ENCODE assay signal across 31 cellular contexts in genomic region chr11:100991541-100991940, GRCh38.
DNase-seq lines count a peak whose midpoint lies in the region; ATAC-seq and TF ChIP-seq lines count a peak whose summit lies in the region.
"Had no signal": no experiment of that assay in that cellular context is flagged by ENCODE, and none has a peak within 500 bp of the region (broad histone marks: within the 10 kb centered on the region; RNA-seq: fewer than 3 reads in every experiment).

No MANE protein-coding gene starts in this region.

- H3K27me3 ChIP-seq in sigmoid colon, result no peaks in the 10 kb centered on the region
- H3K27me3 ChIP-seq: BE2C, brain microvascular endothelial cell, heart left ventricle, suprapubic skin had no signal

- no peak for TF ChIP-seq EP300 in sigmoid colon (IDR thresholded peaks at IDR 0.05)

- no peaks in the 10 kb centered on the region for H3K4me1 Mint-ChIP-seq in activated T-helper 17 cell treated with anti-CD3 and anti-CD28 coated beads, Interleukin-2, amount 50 U/mL, for 72 hours
- H3K4me1 Mint-ChIP-seq: activated CD4-positive, alpha-beta memory T cell treated with anti-CD3 and anti-CD28 coated beads, Interleukin-2, amount 10 ng/mL, durations not matched to agents 7 days and 5 days; H9; T-helper 17 cell had no signal

- H3K27me3 Mint-ChIP-seq in activated T-helper 17 cell treated with anti-CD3 and anti-CD28 coated beads, Interleukin-2, amount 50 U/mL, for 72 hours, result no peaks in the 10 kb centered on the region
- H3K27me3 Mint-ChIP-seq: activated CD4-positive, alpha-beta memory T cell treated with anti-CD3 and anti-CD28 coated beads, Interleukin-2, amount 10 ng/mL, durations not matched to agents 7 days and 5 days; natural killer cell treated with Interleukin-12 subunit alpha and Interleukin-12 subunit beta and Interleukin-15 and Interleukin-18, amount 100 ng/mL, for 72 hours; T-helper 17 cell had no signal

- H3K36me3 ChIP-seq in sigmoid colon, result no peaks in the 10 kb centered on the region
- H3K36me3 ChIP-seq: BE2C, brain microvascular endothelial cell, lower lobe of right lung had no signal

- ATAC-seq in activated T-helper 17 cell treated with anti-CD3 and anti-CD28 coated beads, Interleukin-2, amount 50 U/mL, for 72 hours (replicated peaks), result no peak
- ATAC-seq: A549; heart left ventricle; HepG2; lower lobe of right lung; natural killer cell treated with Interleukin-12 subunit alpha and Interleukin-12 subunit beta and Interleukin-15 and Interleukin-18, amount 100 ng/mL, for 72 hours; Panc1; T-helper 17 cell had no signal

- no peaks in the 10 kb centered on the region for H3K9me3 Mint-ChIP-seq in activated T-helper 17 cell treated with anti-CD3 and anti-CD28 coated beads, Interleukin-2, amount 50 U/mL, for 72 hours
- H3K9me3 Mint-ChIP-seq: H9; natural killer cell treated with Interleukin-12 subunit alpha and Interleukin-12 subunit beta and Interleukin-15 and Interleukin-18, amount 100 ng/mL, for 72 hours had no signal

- peak; percentile 42 for DNase-seq in AG10803 (ENCODE audit: low read depth)
- DNase-seq in MV-4-11 (lab: John Stamatoyannopoulos, UW), result peak; percentile 3
- DNase-seq in epithelial cell of esophagus (ENCODE audit: low read depth), result peak; percentile 73
- peak; percentile 28 for DNase-seq in non-pigmented ciliary epithelial cell (ENCODE audit: low read depth)
- DNase-seq in middle frontal gyrus (ENCODE audit: extremely low spot score, low spot score), result no peak
- DNase-seq in stimulated activated CD4-positive, alpha-beta T cell treated with anti-CD3 and anti-CD28 coated beads, Interleukin-2, amount 100 ng/mL, for 24 hours, result no peak
- DNase-seq in sigmoid colon, result no peak
- DNase-seq: activated CD4-positive, alpha-beta memory T cell treated with anti-CD3 and anti-CD28 coated beads, Interleukin-2, amount 10 ng/mL, durations not matched to agents 7 days and 5 days; activated CD8-positive, alpha-beta memory T cell treated with anti-CD3 and anti-CD28 coated beads, Interleukin-2, amount 50 U/mL, for 4 hours; activated naive CD4-positive, alpha-beta T cell treated with Interleukin-2 at 50 U/mL for 16 hours; BE2C; brain microvascular endothelial cell; effector CD8-positive, alpha-beta T cell; erythroblast; foreskin fibroblast; H9; heart left ventricle; Kasumi-1; lower lobe of right lung; NCI-H146; NCI-H748 treated with DMSO at 0.1 percent for 48 hours; Right ventricle myocardium superior; stimulated activated naive CD4-positive, alpha-beta T cell treated with Interleukin-2 at 50 U/mL for 16 hours; T-helper 17 cell had no signal

- H3K4me3 ChIP-seq in AG10803 (ENCODE audit: low read length) (no peak overlapping the region), epithelial cell of esophagus (ENCODE audit: low read length) (no peak overlapping the region), sigmoid colon (no peak overlapping the region)
- H3K4me3 ChIP-seq: A549, coronary artery, heart left ventricle, lower lobe of right lung, suprapubic skin had no signal

- WGBS in sigmoid colon, 2 donors, result 62 to 70% methylated on average over 2 of the region's 2 CpGs

- no peak for TF ChIP-seq CTCF in AG10803 (conservative IDR thresholded peaks at IDR 0.05; ENCODE audit: low read length)
- no peak for TF ChIP-seq CTCF in epithelial cell of esophagus (IDR thresholded peaks at IDR 0.05; ENCODE audit: insufficient read depth, low read depth, low read length, missing control alignments)
- no peak for TF ChIP-seq CTCF in sigmoid colon (IDR thresholded peaks at IDR 0.05)

- TF ChIP-seq POLR2A in sigmoid colon (IDR thresholded peaks at IDR 0.05), result no peak

- no peaks in the 10 kb centered on the region for H3K4me1 ChIP-seq in sigmoid colon
- H3K4me1 ChIP-seq: A549, lower lobe of right lung, suprapubic skin had no signal

- H3K27ac Mint-ChIP-seq in activated T-helper 17 cell treated with anti-CD3 and anti-CD28 coated beads, Interleukin-2, amount 50 U/mL, for 72 hours, result no peak overlapping the region
- H3K27ac Mint-ChIP-seq: activated CD4-positive, alpha-beta memory T cell treated with anti-CD3 and anti-CD28 coated beads, Interleukin-2, amount 10 ng/mL, durations not matched to agents 7 days and 5 days; H9; natural killer cell treated with Interleukin-12 subunit alpha and Interleukin-12 subunit beta and Interleukin-15 and Interleukin-18, amount 100 ng/mL, for 72 hours; T-helper 17 cell had no signal

- no peaks in the 10 kb centered on the region for H3K36me3 Mint-ChIP-seq in activated T-helper 17 cell treated with anti-CD3 and anti-CD28 coated beads, Interleukin-2, amount 50 U/mL, for 72 hours (ENCODE audit: low read depth)
- H3K36me3 Mint-ChIP-seq: natural killer cell treated with Interleukin-12 subunit alpha and Interleukin-12 subunit beta and Interleukin-15 and Interleukin-18, amount 100 ng/mL, for 72 hours had no signal

- no peak overlapping the region for H3K27ac ChIP-seq in sigmoid colon
- H3K27ac ChIP-seq: A549, brain microvascular endothelial cell, heart left ventricle, lower lobe of right lung, suprapubic skin had no signal

- H3K4me3 Mint-ChIP-seq in activated T-helper 17 cell treated with anti-CD3 and anti-CD28 coated beads, Interleukin-2, amount 50 U/mL, for 72 hours, result no peak overlapping the region
- H3K4me3 Mint-ChIP-seq: activated CD4-positive, alpha-beta memory T cell treated with anti-CD3 and anti-CD28 coated beads, Interleukin-2, amount 10 ng/mL, durations not matched to agents 7 days and 5 days; H9; natural killer cell treated with Interleukin-12 subunit alpha and Interleukin-12 subunit beta and Interleukin-15 and Interleukin-18, amount 100 ng/mL, for 72 hours; T-helper 17 cell had no signal

- no peaks in the 10 kb centered on the region for H3K9me3 ChIP-seq in sigmoid colon
- H3K9me3 ChIP-seq: A549, BE2C, heart left ventricle, lower lobe of right lung, suprapubic skin had no signal

- intact Hi-C loops in sigmoid colon (cut with DNase I), result no loop called here

Comparison
In these comparisons a context has a peak if more than half of its experiments do, and no peak if none do; other contexts are left out.
1. DNase-seq: peak in AG10803 (single experiment), MV-4-11 (single experiment), epithelial cell of esophagus (single experiment) and non-pigmented ciliary epithelial cell (single experiment); none in middle frontal gyrus (single experiment), stimulated activated CD4-positive, alpha-beta T cell treated with anti-CD3 and anti-CD28 coated beads, Interleukin-2, amount 100 ng/mL, for 24 hours (0 of 2) and sigmoid colon (single experiment).